1 cellular context compared by ENCODE assay signal in the genomic region with DNA sequence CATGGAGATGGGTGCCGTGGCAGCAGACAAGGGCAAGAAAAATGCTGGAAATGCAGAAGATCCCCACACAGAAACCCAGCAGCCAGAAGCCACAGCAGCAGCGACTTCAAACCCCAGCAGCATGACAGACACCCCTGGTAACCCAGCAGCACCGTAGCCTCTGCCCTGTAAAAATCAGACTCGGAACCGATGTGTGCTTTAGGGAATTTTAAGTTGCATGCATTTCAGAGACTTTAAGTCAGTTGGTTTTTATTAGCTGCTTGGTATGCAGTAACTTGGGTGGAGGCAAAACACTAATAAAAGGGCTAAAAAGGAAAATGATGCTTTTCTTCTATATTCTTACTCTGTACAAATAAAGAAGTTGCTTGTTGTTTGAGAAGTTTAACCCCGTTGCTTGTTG.
TF ChIP-seq lines count a peak whose summit lies in the region.

No MANE protein-coding gene starts in this region.

TF ChIP-seq in GM12878, 131 proteins besides CTCF, POLR2A, EP300 and RAD21:
- TF ChIP-seq, protein P1, sequence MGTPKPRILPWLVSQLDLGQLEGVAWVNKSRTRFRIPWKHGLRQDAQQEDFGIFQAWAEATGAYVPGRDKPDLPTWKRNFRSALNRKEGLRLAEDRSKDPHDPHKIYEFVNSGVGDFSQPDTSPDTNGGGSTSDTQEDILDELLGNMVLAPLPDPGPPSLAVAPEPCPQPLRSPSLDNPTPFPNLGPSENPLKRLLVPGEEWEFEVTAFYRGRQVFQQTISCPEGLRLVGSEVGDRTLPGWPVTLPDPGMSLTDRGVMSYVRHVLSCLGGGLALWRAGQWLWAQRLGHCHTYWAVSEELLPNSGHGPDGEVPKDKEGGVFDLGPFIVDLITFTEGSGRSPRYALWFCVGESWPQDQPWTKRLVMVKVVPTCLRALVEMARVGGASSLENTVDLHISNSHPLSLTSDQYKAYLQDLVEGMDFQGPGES (IDR thresholded peaks at IDR 0.05) = no peak
- TF ChIP-seq FOS (IDR thresholded peaks at IDR 0.05; ENCODE audit: borderline replicate concordance, extremely low read depth, insufficient read length) = no peak
- no peak for TF ChIP-seq GATAD2B (conservative IDR thresholded peaks at IDR 0.05; ENCODE audit: low read depth)
- TF ChIP-seq PAX8 (IDR thresholded peaks at IDR 0.05) = no peak
- TF ChIP-seq KAT2A (conservative IDR thresholded peaks at IDR 0.05; ENCODE audit: control insufficient read depth, low read depth, low read length) = no peak
- no peak for TF ChIP-seq RAD51 (IDR thresholded peaks at IDR 0.05)
